14 cellular contexts compared by ENCODE assay signal in the genomic region with DNA sequence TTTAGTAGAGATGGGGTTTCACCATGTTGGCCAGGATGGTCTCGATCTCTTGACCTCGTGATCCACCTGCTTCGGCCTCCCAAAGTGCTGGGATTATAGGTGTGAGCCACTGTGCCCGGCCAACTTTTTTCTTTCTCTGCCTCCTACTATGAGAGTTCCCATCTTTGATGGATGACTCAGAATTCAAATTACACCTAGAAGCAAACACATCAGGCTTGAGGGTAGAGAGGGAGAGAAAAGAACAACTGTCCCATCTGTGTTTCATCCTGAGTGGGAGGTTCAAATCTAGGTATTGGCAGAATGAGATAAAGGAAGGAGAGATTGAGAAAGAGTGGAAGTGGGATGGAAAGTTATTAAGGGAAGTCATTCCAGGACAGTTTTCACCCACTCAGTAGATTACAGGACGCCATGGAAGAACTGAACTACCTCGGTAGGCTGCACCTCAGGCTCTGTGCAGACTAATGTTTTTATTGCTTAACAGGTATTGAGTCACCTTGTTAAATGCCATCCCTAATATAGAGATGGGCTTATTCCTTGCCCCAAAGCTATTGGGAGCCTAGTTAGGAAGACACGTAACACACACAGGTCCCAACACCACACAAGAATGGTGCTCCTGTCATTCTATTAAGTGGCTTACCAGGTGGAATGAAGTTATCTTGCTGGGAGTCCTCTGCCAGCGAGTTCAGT.
DNase-seq lines count a peak whose midpoint lies in the region; ATAC-seq and TF ChIP-seq lines count a peak whose summit lies in the region.
"Had no signal": no experiment of that assay in that cellular context is flagged by ENCODE, and none has a peak within 500 bp of the region (broad histone marks: within the 10 kb centered on the region; RNA-seq: fewer than 3 reads in every experiment).

No MANE protein-coding gene starts in this region.

- CTCF ChIA-PET in MCF 10A (lab: Yijun Ruan, JAX), result interaction anchor here (0.6 kb wide), 2 partner anchors 16 kb away, joined by 3 read pairs; no protein-coding TSS in a partner anchor

- DNase-seq in HPDE6-E6E7 (ENCODE audit: extremely low spot score) (peak; percentile 58), MCF 10A (ENCODE audit: unreplicated experiment) (peak; percentile 88), glutamatergic neuron (no peak), CD1c-positive myeloid dendritic cell (ENCODE audit: extremely low spot score) (no peak), amygdala (lab: John Stamatoyannopoulos, UW) (no peak)
- DNase-seq: C1 segment of cervical spinal cord; HFFc6; NCI-H1105; NCI-H2081; NCI-H748 treated with DMSO at 0.1 percent for 48 hours; NK-92 treated with Interleukin-12 subunit alpha and Interleukin-12 subunit beta, amount 100 ng/mL, for 24 hours; SHP77 had no signal

- H3K27ac Mint-ChIP-seq in MCF 10A (ENCODE audit: low read depth, unreplicated experiment) (peak overlapping the region; percentile 44), glutamatergic neuron (ENCODE audit: unreplicated experiment) (peak overlapping the region; percentile 74)
- H3K27ac Mint-ChIP-seq: HFFc6 had no signal

- no peak overlapping the region for H3K4me3 Mint-ChIP-seq in MCF 10A (ENCODE audit: unreplicated experiment)
- H3K4me3 Mint-ChIP-seq in glutamatergic neuron (ENCODE audit: unreplicated experiment), result peak overlapping the region; percentile 60
- H3K4me3 Mint-ChIP-seq: HFFc6 had no signal

- peaks cover 23% of the 10 kb centered on the region for H3K4me1 Mint-ChIP-seq in MCF 10A (ENCODE audit: insufficient read depth, unreplicated experiment)
- peaks cover 19% of the 10 kb centered on the region for H3K4me1 Mint-ChIP-seq in glutamatergic neuron (ENCODE audit: low read depth, unreplicated experiment)

- H3K27me3 Mint-ChIP-seq in MCF 10A (ENCODE audit: insufficient read depth, unreplicated experiment), result no peaks in the 10 kb centered on the region
- no peaks in the 10 kb centered on the region for H3K27me3 Mint-ChIP-seq in glutamatergic neuron (ENCODE audit: unreplicated experiment)

- POLR2A ChIA-PET in MCF 10A (lab: Yijun Ruan, JAX), result interaction anchor here (0.6 to 3.0 kb wide), 14 partner anchors 12 to 275 kb away, joined by 3 to 15 read pairs (median 4); a partner anchor contains a TSS

- H3K9me3 Mint-ChIP-seq in MCF 10A (ENCODE audit: unreplicated experiment), result no peaks in the 10 kb centered on the region
- H3K9me3 Mint-ChIP-seq in glutamatergic neuron (ENCODE audit: unreplicated experiment), result peaks cover 7% of the 10 kb centered on the region
- H3K9me3 Mint-ChIP-seq: HFFc6 had no signal

- no TSS peak for BruUV-seq in MCF 10A (replicated peaks; lab: Mats Ljungman, UMichigan)

- intact Hi-C loops in MCF 10A (cut with micrococcal nuclease), result no loop called here

- no peak for ATAC-seq in HG03045 (IDR thresholded peaks at IDR 0.05; ENCODE audit: unreplicated experiment)
- no peak for ATAC-seq in HG02973 (IDR thresholded peaks at IDR 0.05; ENCODE audit: unreplicated experiment)

- H3K36me3 Mint-ChIP-seq in MCF 10A (ENCODE audit: insufficient read depth, unreplicated experiment), result no peaks in the 10 kb centered on the region
- no peaks in the 10 kb centered on the region for H3K36me3 Mint-ChIP-seq in glutamatergic neuron (ENCODE audit: unreplicated experiment)

- TF ChIP-seq CTCF in MCF 10A (IDR thresholded peaks at IDR 0.05; ENCODE audit: unreplicated experiment), result no peak
- TF ChIP-seq CTCF in glutamatergic neuron (IDR thresholded peaks at IDR 0.05; ENCODE audit: partially characterized antibody, unreplicated experiment), result no peak

Comparison
In these comparisons a context has a peak if more than half of its experiments do, and no peak if none do; other contexts are left out.
1. DNase-seq: peak in HPDE6-E6E7 (single experiment) and MCF 10A (single experiment); none in glutamatergic neuron (single experiment), CD1c-positive myeloid dendritic cell (single experiment) and amygdala (0 of 56).